Comparison of ENCODE assay signal across 1 cellular context in the genomic region with DNA sequence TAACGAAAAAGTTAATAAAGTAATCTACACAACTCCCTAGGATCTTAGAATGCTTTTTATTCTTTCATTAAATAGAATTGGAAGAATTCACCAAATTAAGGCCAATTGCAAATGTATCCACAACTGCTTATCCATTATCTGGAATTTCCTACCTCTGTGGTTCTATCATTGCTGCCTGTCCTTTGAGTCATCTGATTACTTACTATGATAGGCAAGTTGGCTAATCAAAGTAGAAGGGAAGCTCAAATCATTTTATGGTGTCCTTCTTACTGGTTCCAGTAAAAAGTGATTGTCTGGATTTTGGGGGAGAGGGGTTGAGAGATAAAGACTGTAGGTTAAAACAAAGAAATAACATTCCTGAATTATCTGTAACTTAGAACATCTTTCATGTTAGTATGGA.
TF ChIP-seq lines count a peak whose summit lies in the region.

No MANE protein-coding gene starts in this region.

TF ChIP-seq in IMR-90, 13 proteins besides CTCF, POLR2A, EP300 and RAD21:
- TF ChIP-seq BHLHE40 (IDR thresholded peaks at IDR 0.05; ENCODE audit: low read depth, low read length) = no peak
- no peak for TF ChIP-seq MAZ (IDR thresholded peaks at IDR 0.05; ENCODE audit: borderline replicate concordance, low read depth, low read length)
- no peak for TF ChIP-seq FOS (IDR thresholded peaks at IDR 0.05; ENCODE audit: low read depth, low read length)
- no peak for TF ChIP-seq RCOR1 (IDR thresholded peaks at IDR 0.05; ENCODE audit: insufficient replicate concordance, low read length)
- TF ChIP-seq CEBPB (IDR thresholded peaks at IDR 0.05; ENCODE audit: low read depth, low read length) = no peak
- TF ChIP-seq, protein P1, sequence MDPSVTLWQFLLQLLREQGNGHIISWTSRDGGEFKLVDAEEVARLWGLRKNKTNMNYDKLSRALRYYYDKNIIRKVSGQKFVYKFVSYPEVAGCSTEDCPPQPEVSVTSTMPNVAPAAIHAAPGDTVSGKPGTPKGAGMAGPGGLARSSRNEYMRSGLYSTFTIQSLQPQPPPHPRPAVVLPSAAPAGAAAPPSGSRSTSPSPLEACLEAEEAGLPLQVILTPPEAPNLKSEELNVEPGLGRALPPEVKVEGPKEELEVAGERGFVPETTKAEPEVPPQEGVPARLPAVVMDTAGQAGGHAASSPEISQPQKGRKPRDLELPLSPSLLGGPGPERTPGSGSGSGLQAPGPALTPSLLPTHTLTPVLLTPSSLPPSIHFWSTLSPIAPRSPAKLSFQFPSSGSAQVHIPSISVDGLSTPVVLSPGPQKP (IDR thresholded peaks at IDR 0.05; ENCODE audit: borderline replicate concordance, low read depth, low read length) = no peak
- no peak for TF ChIP-seq MAFK (IDR thresholded peaks at IDR 0.05; ENCODE audit: low read depth, low read length)
- TF ChIP-seq, protein P2, sequence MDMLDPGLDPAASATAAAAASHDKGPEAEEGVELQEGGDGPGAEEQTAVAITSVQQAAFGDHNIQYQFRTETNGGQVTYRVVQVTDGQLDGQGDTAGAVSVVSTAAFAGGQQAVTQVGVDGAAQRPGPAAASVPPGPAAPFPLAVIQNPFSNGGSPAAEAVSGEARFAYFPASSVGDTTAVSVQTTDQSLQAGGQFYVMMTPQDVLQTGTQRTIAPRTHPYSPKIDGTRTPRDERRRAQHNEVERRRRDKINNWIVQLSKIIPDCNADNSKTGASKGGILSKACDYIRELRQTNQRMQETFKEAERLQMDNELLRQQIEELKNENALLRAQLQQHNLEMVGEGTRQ (IDR thresholded peaks at IDR 0.05; ENCODE audit: low read depth, low read length) = no peak
- TF ChIP-seq CHD1 (IDR thresholded peaks at IDR 0.05; ENCODE audit: low read depth, low read length) = no peak
- no peak for TF ChIP-seq NFE2L2 (IDR thresholded peaks at IDR 0.05; ENCODE audit: low read depth, low read length)
- no peak for TF ChIP-seq SMC3 (IDR thresholded peaks at IDR 0.05; ENCODE audit: low read depth, low read length)
- TF ChIP-seq RFX5 (IDR thresholded peaks at IDR 0.05; ENCODE audit: low read depth, low read length) = no peak
- TF ChIP-seq MXI1 (IDR thresholded peaks at IDR 0.05; ENCODE audit: borderline replicate concordance, low read depth, low read length) = no peak
TF ChIP-seq in IMR-90: peak in this region for 0.
